Comparison of ENCODE assay signal across 17 cellular contexts in the genomic region with DNA sequence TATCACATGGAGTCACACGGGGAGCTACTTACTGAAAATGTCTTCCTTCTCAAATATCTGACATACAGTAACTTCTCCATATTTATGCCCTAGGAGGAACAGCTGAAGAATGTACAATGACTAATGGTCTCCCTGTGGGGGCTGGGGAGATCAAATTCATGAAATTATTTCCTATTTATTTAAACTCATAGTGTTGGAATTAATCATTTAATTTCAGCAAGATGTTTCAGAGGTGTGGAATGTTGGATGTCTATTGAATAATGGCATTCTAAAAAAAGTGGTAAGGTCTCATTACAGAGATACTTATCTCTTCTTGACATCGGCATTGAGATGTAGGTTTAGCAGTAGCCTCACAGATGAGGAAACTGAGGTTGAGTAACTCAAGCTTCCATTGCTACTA.
A peak's percentile ranks its signal among the peaks of the same experiment; 100 is the strongest.
DNase-seq lines count a peak whose midpoint lies in the region; ATAC-seq and TF ChIP-seq lines count a peak whose summit lies in the region.
"Had no signal": no experiment of that assay in that cellular context is flagged by ENCODE, and none has a peak within 500 bp of the region (broad histone marks: within the 10 kb centered on the region; RNA-seq: fewer than 3 reads in every experiment).

No MANE protein-coding gene starts in this region.

- H3K4me3 ChIP-seq in AG10803 (ENCODE audit: low read length) (no peak overlapping the region), cardiac fibroblast (replicated peaks in 1 of 2; ENCODE audit: low read depth in 2 of 2, low read length in 2 of 2) (no peak overlapping the region)
- H3K4me3 ChIP-seq: BLaER1, lung had no signal

- TF ChIP-seq CTCF in AG10803 (conservative IDR thresholded peaks at IDR 0.05; ENCODE audit: low read length) (no peak), cardiac fibroblast (IDR thresholded peaks at IDR 0.05; ENCODE audit: low read depth, low read length) (no peak)

- DNase-seq in AG10803 (ENCODE audit: low read depth) (peak; percentile 86), NCI-H226 (peak; percentile 66), cardiac fibroblast (ENCODE audit: low read depth in 2 of 2) (peak; percentile 34 to 73), kidney tubule cell (ENCODE audit: low spot score) (peak; percentile 12), DMS 273 treated with DMSO at 0.1 percent for 48 hours (lab: John Stamatoyannopoulos, UW) (no peak), mucosa of gallbladder (ENCODE audit: low spot score) (no peak), iPS-NIHi11 (ENCODE audit: low spot score) (no peak)
- DNase-seq: activated CD8-positive, alpha-beta memory T cell treated with anti-CD3 and anti-CD28 coated beads for 24 hours; activated gamma-delta T cell; Kasumi-1; NCI-H1930; NCI-H510A treated with DMSO at 0.1 percent for 48 hours; OCI-M1 had no signal

- ATAC-seq in GM18907 (IDR thresholded peaks at IDR 0.05; ENCODE audit: unreplicated experiment): no peak
- ATAC-seq: natural killer cell treated with Interleukin-12 subunit alpha and Interleukin-12 subunit beta and Interleukin-15 and Interleukin-18, amount 100 ng/mL, for 72 hours had no signal

Comparison
In these comparisons a context has a peak if more than half of its experiments do, and no peak if none do; other contexts are left out.
1. DNase-seq: peak in AG10803 (single experiment), NCI-H226 (single experiment), cardiac fibroblast (2 of 2) and kidney tubule cell (single experiment); none in DMS 273 treated with DMSO at 0.1 percent for 48 hours (single experiment), mucosa of gallbladder (single experiment) and iPS-NIHi11 (single experiment).